9 cellular contexts compared by ENCODE assay signal in genomic region chr6:86856937-86857563, GRCh38.
DNase-seq lines count a peak whose midpoint lies in the region; ATAC-seq and TF ChIP-seq lines count a peak whose summit lies in the region.
"Had no signal": no experiment of that assay in that cellular context is flagged by ENCODE, and none has a peak within 500 bp of the region (broad histone marks: within the 10 kb centered on the region; RNA-seq: fewer than 3 reads in every experiment).

No MANE protein-coding gene starts in this region.

- no peak overlapping the region for H3K4me3 ChIP-seq in Caco-2 (ENCODE audit: low read depth, low read length)
- H3K4me3 ChIP-seq in fibroblast of pulmonary artery (replicated peaks; ENCODE audit: low read depth, low read length) = no peak overlapping the region
- no peak overlapping the region for H3K4me3 ChIP-seq in gastrocnemius medialis
- H3K4me3 ChIP-seq: skin epidermis had no signal

- no peaks in the 10 kb centered on the region for H3K27me3 Mint-ChIP-seq in Caco-2 (ENCODE audit: insufficient read depth, unreplicated experiment)

- H3K36me3 ChIP-seq in Caco-2 (ENCODE audit: control insufficient read depth, insufficient read depth, low read length) (no peaks in the 10 kb centered on the region), gastrocnemius medialis (no peaks in the 10 kb centered on the region)

- no peak overlapping the region for H3K27ac ChIP-seq in gastrocnemius medialis
- H3K27ac ChIP-seq: skin epidermis had no signal

- no peaks in the 10 kb centered on the region for H3K36me3 Mint-ChIP-seq in Caco-2 (ENCODE audit: insufficient read depth, unreplicated experiment)

- ATAC-seq in GM18519 (IDR thresholded peaks at IDR 0.05; ENCODE audit: low FRiP score, unreplicated experiment) (peak; percentile 58), gastrocnemius medialis (no peak)

- TF ChIP-seq CTCF in Caco-2 (IDR thresholded peaks at IDR 0.05; ENCODE audit: insufficient read depth in 1 of 2, low read depth in 1 of 2, low read length in 1 of 2, severe bottlenecking in 1 of 2, unreplicated experiment in 1 of 2) (peak; percentile 70 to 78), fibroblast of pulmonary artery (IDR thresholded peaks at IDR 0.05; ENCODE audit: low read length, missing control alignments) (peak; percentile 71), gastrocnemius medialis (IDR thresholded peaks at IDR 0.05 in 4 of 5, conservative IDR thresholded peaks at IDR 0.05 in 1 of 5) (peak in 4 of 5 experiments; percentile 15 to 52 (median 38))

- no peak for TF ChIP-seq POLR2A in gastrocnemius medialis (IDR thresholded peaks at IDR 0.05)

- H3K4me3 Mint-ChIP-seq in Caco-2 (ENCODE audit: unreplicated experiment) = no peak overlapping the region

- H3K27me3 ChIP-seq in Caco-2 (replicated peaks; ENCODE audit: control insufficient read depth, insufficient read depth, low read length) (no peaks in the 10 kb centered on the region), gastrocnemius medialis (no peaks in the 10 kb centered on the region)

- H3K27ac Mint-ChIP-seq in Caco-2 (ENCODE audit: unreplicated experiment) = no peak overlapping the region

- H3K4me1 ChIP-seq in Caco-2 (no peaks in the 10 kb centered on the region), gastrocnemius medialis (no peaks in the 10 kb centered on the region)

- H3K4me1 Mint-ChIP-seq in Caco-2 (ENCODE audit: low read depth, unreplicated experiment) = no peaks in the 10 kb centered on the region

- CTCF ChIA-PET in Caco-2 (lab: Charles Lee) = interaction anchor here (0.5 kb wide), 1 partner anchor 141 kb away, joined by 3 read pairs; no protein-coding TSS in a partner anchor

- no TSS peak for BruUV-seq in Caco-2 (replicated peaks; lab: Mats Ljungman, UMichigan)

- H3K9me3 ChIP-seq in Caco-2 = no peaks in the 10 kb centered on the region
- H3K9me3 ChIP-seq in gastrocnemius medialis = no peaks in the 10 kb centered on the region

- POLR2A ChIA-PET in Caco-2 (lab: Charles Lee) = no interaction called here

- intact Hi-C loops in Caco-2 (cut with micrococcal nuclease; ENCODE audit: unreplicated experiment) (loop anchor here (2.0 to 10.0 kb wide), 4 partner anchors 72 to 482 kb away; no protein-coding TSS in a partner anchor), gastrocnemius medialis (cut with DNase I; ENCODE audit: low total_unique reads) (no loop called here)

- peak in 1 of 2 experiments; percentile 48 for DNase-seq in Caco-2
- peak; percentile 18 for DNase-seq in KG1 (lab: John Stamatoyannopoulos, UW)
- DNase-seq in SKM-1 treated with dmso at 0.1 percent for 144 hours (lab: John Stamatoyannopoulos, UW; ENCODE audit: unreplicated experiment) = peak; percentile 6
- peak; percentile 40 for DNase-seq in fibroblast of pulmonary artery (ENCODE audit: low read depth)
- DNase-seq in gastrocnemius medialis = no peak
- no peak for DNase-seq in GOT3 (lab: John Stamatoyannopoulos, UW)
- no peak for DNase-seq in iPS-NIHi7 (ENCODE audit: extremely low spot score)

- in situ Hi-C loops in gastrocnemius medialis (cut with MboI; ENCODE audit: low sequenced_read_pairs in 4 of 4) = no loop called here

- no peaks in the 10 kb centered on the region for H3K9me3 Mint-ChIP-seq in Caco-2 (ENCODE audit: unreplicated experiment)

Comparison
In these comparisons a context has a peak if more than half of its experiments do, and no peak if none do; other contexts are left out.
1. DNase-seq: peak in KG1 (single experiment), SKM-1 treated with dmso at 0.1 percent for 144 hours (single experiment) and fibroblast of pulmonary artery (single experiment); none in gastrocnemius medialis (0 of 2), GOT3 (single experiment) and iPS-NIHi7 (single experiment).
2. Peak in every context shown above with its lines, with median percentiles within 50 percentile points of each other: CTCF ChIP-seq.